12 cellular contexts compared by ENCODE assay signal in the genomic region with DNA sequence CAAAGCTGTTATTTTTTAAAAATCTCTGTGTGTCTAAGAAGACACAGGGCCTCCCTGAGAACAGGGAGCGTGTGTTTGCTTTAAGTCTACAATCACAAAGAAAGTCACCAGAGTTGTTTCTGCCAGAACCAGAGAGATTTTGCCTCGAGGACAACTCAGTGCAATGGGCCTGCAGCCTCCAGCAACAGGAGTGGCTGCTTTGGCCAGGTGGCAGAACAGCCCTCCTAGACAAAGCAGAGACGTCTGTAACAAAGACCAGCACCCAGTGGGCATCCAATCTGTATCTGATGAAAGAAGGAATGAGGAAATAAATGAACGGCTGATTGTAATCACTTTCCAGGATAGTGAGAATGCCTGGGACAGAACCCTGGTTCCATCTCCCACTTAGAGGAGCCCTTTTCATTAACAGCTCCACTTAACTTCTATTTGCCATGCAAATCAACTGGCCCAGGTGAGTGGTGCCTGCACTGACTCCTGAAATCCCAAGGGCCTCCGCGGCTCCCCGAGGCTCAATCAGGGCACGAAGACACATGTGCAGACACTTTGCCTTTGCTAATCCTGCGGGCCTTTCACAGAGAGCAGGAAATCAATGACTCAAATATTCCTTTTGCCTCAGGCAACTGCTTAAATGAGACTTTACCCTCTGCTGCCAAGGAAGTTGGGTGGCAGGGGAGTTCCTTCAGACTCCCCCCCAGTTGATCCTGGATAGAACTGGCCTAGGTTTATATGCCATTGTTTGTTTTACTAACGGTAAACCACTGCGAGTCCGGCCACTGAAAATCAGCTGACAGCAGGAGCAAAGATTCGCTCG.
A peak's percentile ranks its signal among the peaks of the same experiment; 100 is the strongest.
DNase-seq lines count a peak whose midpoint lies in the region; ATAC-seq and TF ChIP-seq lines count a peak whose summit lies in the region.
"Had no signal": no experiment of that assay in that cellular context is flagged by ENCODE, and none has a peak within 500 bp of the region (broad histone marks: within the 10 kb centered on the region; RNA-seq: fewer than 3 reads in every experiment).

No MANE protein-coding gene starts in this region.

- DNase-seq in DMS79 treated with DMSO at 0.1 percent for 48 hours (lab: John Stamatoyannopoulos, UW) (peak; percentile 43), MG63 (peak; percentile 78), choroid plexus epithelial cell (ENCODE audit: low read depth) (peak; percentile 56), NCI-H2196 treated with DMSO at 0.1 percent for 48 hours (lab: John Stamatoyannopoulos, UW; ENCODE audit: unreplicated experiment) (no peak), GM19238 (ENCODE audit: insufficient read length, low spot score) (no peak)
- no peak for DNase-seq in central memory CD4-positive, alpha-beta T cell
- DNase-seq: activated T-cell treated with anti-CD3 and anti-CD28 coated beads, Interleukin-2, amount 50 U/mL, for 24 hours; T-cell had no signal

- ATAC-seq in HG02885 (IDR thresholded peaks at IDR 0.05; ENCODE audit: poor library complexity, unreplicated experiment): no peak
- ATAC-seq: left lobe of liver, T-cell had no signal

- H3K4me1 ChIP-seq in mesodermal cell (ENCODE audit: control insufficient read depth, insufficient read depth, low read length, poor library complexity, severe bottlenecking): peaks cover 24% of the 10 kb centered on the region

- H3K36me3 ChIP-seq in MG63: no peaks in the 10 kb centered on the region
- H3K36me3 ChIP-seq in mesodermal cell (ENCODE audit: control insufficient read depth, insufficient read depth, low read length): no peaks in the 10 kb centered on the region
- H3K36me3 ChIP-seq: right atrium auricular region had no signal

- peak overlapping the region; percentile 49 for H3K27ac ChIP-seq in mesodermal cell (ENCODE audit: low read depth, low read length, severe bottlenecking)
- H3K27ac ChIP-seq: right atrium auricular region had no signal

- no peaks in the 10 kb centered on the region for H3K27me3 ChIP-seq in MG63
- H3K27me3 ChIP-seq: right atrium auricular region had no signal

- 63 to 80% methylated on average over 11 to 13 of the region's 14 CpGs for WGBS in mesodermal cell (ENCODE audit: insufficient coverage in 2 of 2), 2 experiments

- H3K4me3 ChIP-seq in MG63 (no peak overlapping the region), choroid plexus epithelial cell (ENCODE audit: low read depth, low read length) (no peak overlapping the region), mesodermal cell (ENCODE audit: extremely low read depth, insufficient read depth, low read length, poor library complexity, severe bottlenecking) (no peak overlapping the region)
- H3K4me3 ChIP-seq: right atrium auricular region had no signal

- H3K9me3 ChIP-seq in MG63: peaks cover 7% of the 10 kb centered on the region
- H3K9me3 ChIP-seq in mesodermal cell (ENCODE audit: control insufficient read depth, low read length): peaks cover 15% of the 10 kb centered on the region

- TF ChIP-seq CTCF in choroid plexus epithelial cell (conservative IDR thresholded peaks at IDR 0.05; ENCODE audit: low read depth, low read length): no peak

Comparison
In these comparisons a context has a peak if more than half of its experiments do, and no peak if none do; other contexts are left out.
1. DNase-seq: peak in DMS79 treated with DMSO at 0.1 percent for 48 hours (single experiment), MG63 (single experiment) and choroid plexus epithelial cell (single experiment); none in NCI-H2196 treated with DMSO at 0.1 percent for 48 hours (single experiment), GM19238 (single experiment) and central memory CD4-positive, alpha-beta T cell (single experiment).